In the genomic region with DNA sequence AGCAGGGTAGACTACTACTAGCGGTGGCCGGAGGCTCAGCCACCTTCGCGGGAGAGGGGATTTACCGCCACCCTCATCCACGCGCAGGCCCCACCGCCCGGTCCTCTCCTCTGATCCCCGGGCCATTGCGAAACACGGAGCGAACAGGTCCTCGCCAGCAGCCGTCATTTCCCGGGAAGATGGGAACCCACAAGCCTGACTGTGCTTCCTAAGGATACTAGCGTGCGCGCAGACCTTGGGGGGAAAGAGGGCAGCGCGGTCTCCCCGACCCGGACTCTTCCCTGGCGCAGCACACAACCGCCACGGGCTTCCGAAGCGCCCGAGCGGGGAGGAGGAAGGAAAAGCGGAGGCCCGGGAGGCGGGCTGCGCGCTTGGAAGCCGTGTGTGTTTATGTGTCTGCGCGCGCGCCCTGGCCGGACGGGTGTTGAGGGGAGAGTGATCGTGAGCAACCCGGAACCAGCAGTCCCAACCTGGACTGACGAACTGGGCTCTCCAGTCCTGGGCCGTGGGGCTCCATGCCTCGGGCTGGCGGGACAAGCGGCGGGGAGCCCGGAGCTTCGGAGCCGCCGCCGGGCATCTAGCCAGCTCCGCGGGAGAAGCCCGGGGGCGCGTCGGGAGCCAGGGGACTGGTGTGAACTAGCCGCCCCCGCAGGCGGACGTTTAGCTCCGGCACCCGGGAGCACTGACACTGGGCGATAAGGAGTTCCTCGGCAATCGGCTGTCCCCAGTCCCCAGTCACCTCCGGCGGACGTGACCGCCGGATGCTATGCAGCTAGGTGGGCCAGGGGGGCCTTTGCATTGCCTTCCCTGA, we compare ENCODE assay signal across 8 cellular contexts.
DNase-seq lines count a peak whose midpoint lies in the region; ATAC-seq and TF ChIP-seq lines count a peak whose summit lies in the region.

No MANE protein-coding gene starts in this region.

- peaks cover 45% of the 10 kb centered on the region for H3K4me1 Mint-ChIP-seq in stimulated activated naive CD8-positive, alpha-beta T cell treated with anti-CD3 and anti-CD28 coated beads, Interleukin-15, amount 100 ng/mL, for 72 hours

- in situ Hi-C loops in ACHN (cut with HindIII; ENCODE audit: low pct_ligation_motif_present, low pct_unique_long_range_greater_than_20kb, low sequenced_read_pairs): no loop called here

- peak overlapping the region; percentile 25 to 41 for H3K4me3 ChIP-seq in cardiac fibroblast (replicated peaks in 1 of 2; ENCODE audit: low read depth in 2 of 2, low read length in 2 of 2)

- DNase-seq in OCI-M1 (lab: John Stamatoyannopoulos, UW) (peak; percentile 64), cardiac fibroblast (ENCODE audit: low read depth in 2 of 2) (peak; percentile 63 to 64), left kidney (ENCODE audit: low read depth, low spot score) (peak; percentile 71), ACHN (no peak), T-helper 9 cell (no peak)
- DNase-seq in stimulated activated naive CD8-positive, alpha-beta T cell treated with anti-CD3 and anti-CD28 coated beads, Interleukin-15, amount 100 ng/mL, for 72 hours: peak; percentile 37 to 50

- peak overlapping the region; percentile 99 for H3K27ac Mint-ChIP-seq in stimulated activated naive CD8-positive, alpha-beta T cell treated with anti-CD3 and anti-CD28 coated beads, Interleukin-15, amount 100 ng/mL, for 72 hours

- ATAC-seq in stimulated activated naive CD8-positive, alpha-beta T cell treated with anti-CD3 and anti-CD28 coated beads, Interleukin-15, amount 100 ng/mL, for 72 hours: no peak
- no peak for ATAC-seq in HG03025 (IDR thresholded peaks at IDR 0.05; ENCODE audit: low FRiP score, unreplicated experiment)

- TF ChIP-seq CTCF in cardiac fibroblast (IDR thresholded peaks at IDR 0.05; ENCODE audit: low read depth, low read length): no peak

- H3K27me3 Mint-ChIP-seq in stimulated activated naive CD8-positive, alpha-beta T cell treated with anti-CD3 and anti-CD28 coated beads, Interleukin-15, amount 100 ng/mL, for 72 hours: no peaks in the 10 kb centered on the region

- H3K9me3 Mint-ChIP-seq in stimulated activated naive CD8-positive, alpha-beta T cell treated with anti-CD3 and anti-CD28 coated beads, Interleukin-15, amount 100 ng/mL, for 72 hours: no peaks in the 10 kb centered on the region

- H3K4me3 Mint-ChIP-seq in stimulated activated naive CD8-positive, alpha-beta T cell treated with anti-CD3 and anti-CD28 coated beads, Interleukin-15, amount 100 ng/mL, for 72 hours: peak overlapping the region; percentile 94 to 95

- peak; percentile 18 for TF ChIP-seq POLR2A in GM10847 (IDR thresholded peaks at IDR 0.05; ENCODE audit: extremely low read depth, insufficient read length)

Comparison
In these comparisons a context has a peak if more than half of its experiments do, and no peak if none do; other contexts are left out.
1. DNase-seq: peak in OCI-M1 (single experiment), cardiac fibroblast (2 of 2), left kidney (single experiment) and stimulated activated naive CD8-positive, alpha-beta T cell treated with anti-CD3 and anti-CD28 coated beads, Interleukin-15, amount 100 ng/mL, for 72 hours (2 of 2); none in ACHN (single experiment) and T-helper 9 cell (single experiment).